ENCODE assay signal across 13 cellular contexts in the genomic region with DNA sequence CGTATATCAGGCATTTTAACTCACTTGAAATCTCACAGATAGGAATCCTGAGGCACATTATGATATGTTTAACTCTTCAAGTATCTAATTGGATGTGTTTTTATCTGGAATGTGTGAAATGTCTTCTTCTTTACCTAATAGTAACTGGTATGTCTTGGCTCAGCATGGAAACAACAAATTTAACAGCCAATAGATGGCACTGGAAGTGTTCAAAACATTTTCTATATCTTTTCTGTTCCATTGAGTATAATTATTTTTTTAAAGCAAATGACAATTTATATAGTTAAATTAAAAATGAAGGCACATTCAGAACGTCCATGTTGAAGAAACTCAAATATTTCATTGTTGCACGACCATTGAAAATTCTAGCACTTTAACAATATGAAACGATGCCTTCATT.
DNase-seq lines count a peak whose midpoint lies in the region; ATAC-seq, FAIRE-seq and TF ChIP-seq lines count a peak whose summit lies in the region.
"Had no signal": no experiment of that assay in that cellular context is flagged by ENCODE, and none has a peak within 500 bp of the region (broad histone marks: within the 10 kb centered on the region; RNA-seq: fewer than 3 reads in every experiment).

No MANE protein-coding gene starts in this region.

- H3K56ac ChIP-seq in IMR-90 (ENCODE audit: extremely low read depth, insufficient read depth, low read length) = no peak overlapping the region

- H3K4me1 Mint-ChIP-seq in stimulated activated naive CD8-positive, alpha-beta T cell treated with anti-CD3 and anti-CD28 coated beads, Interleukin-15, amount 100 ng/mL, for 72 hours = no peaks in the 10 kb centered on the region
- H3K4me1 Mint-ChIP-seq: activated CD4-positive, alpha-beta T cell treated with anti-CD3 and anti-CD28 coated beads, Interleukin-2, amount 10 ng/mL, durations not matched to agents 7 days and 5 days; natural killer cell had no signal

- no peak overlapping the region for H4K91ac ChIP-seq in IMR-90 (ENCODE audit: insufficient read depth, low read depth, low read length)

- TF ChIP-seq CTCF in D721Med (IDR thresholded peaks at IDR 0.05; ENCODE audit: insufficient read depth, missing control alignments) (peak; percentile 15), IMR-90 (conservative IDR thresholded peaks at IDR 0.05; ENCODE audit: low read depth, low read length) (peak; percentile 29; the same call in 1 of the 2 replicates), body of pancreas (IDR thresholded peaks at IDR 0.05) (peak in 4 of 7 experiments; percentile 34 to 47 (median 40)), gastrocnemius medialis (IDR thresholded peaks at IDR 0.05 in 4 of 5, conservative IDR thresholded peaks at IDR 0.05 in 1 of 5) (no peak)

- H4K20me1 ChIP-seq in IMR-90 (ENCODE audit: insufficient read depth, low read length) = no peaks in the 10 kb centered on the region

- dilution Hi-C loops in IMR-90 (cut with HindIII; ENCODE audit: low sequenced_read_pairs, unreplicated experiment) = no loop called here

- no peak overlapping the region for H2BK5ac ChIP-seq in IMR-90 (ENCODE audit: low read depth, low read length, poor library complexity, severe bottlenecking)

- DNase-seq in D721Med (ENCODE audit: insufficient read length, low spot score) (no peak), IMR-90 (peak; percentile 2), body of pancreas (no peak), myocyte (ENCODE audit: low read depth) (peak; percentile 25), gastrocnemius medialis (no peak)
- no peak for DNase-seq in stimulated activated naive CD8-positive, alpha-beta T cell treated with anti-CD3 and anti-CD28 coated beads, Interleukin-15, amount 100 ng/mL, for 72 hours
- DNase-seq: activated CD4-positive, alpha-beta T cell treated with anti-CD3 and anti-CD28 coated beads, Interleukin-2, amount 10 ng/mL, durations not matched to agents 7 days and 5 days; effector CD8-positive, alpha-beta T cell; natural killer cell; NCI-H146; stimulated activated naive CD4-positive, alpha-beta T cell treated with Interleukin-2 at 50 U/mL for 16 hours had no signal

- no peak overlapping the region for H3K4ac ChIP-seq in IMR-90 (ENCODE audit: low read depth, low read length)

- no peaks in the 10 kb centered on the region for H3K9me3 Mint-ChIP-seq in stimulated activated naive CD8-positive, alpha-beta T cell treated with anti-CD3 and anti-CD28 coated beads, Interleukin-15, amount 100 ng/mL, for 72 hours
- H3K9me3 Mint-ChIP-seq: activated CD4-positive, alpha-beta T cell treated with anti-CD3 and anti-CD28 coated beads, Interleukin-2, amount 10 ng/mL, durations not matched to agents 7 days and 5 days; activated naive CD4-positive, alpha-beta T cell treated with anti-CD3 and anti-CD28 coated beads, Interleukin-2, amount 50 U/mL, for 72 hours; natural killer cell had no signal

- peak; percentile 30 for TF ChIP-seq RAD21 in IMR-90 (IDR thresholded peaks at IDR 0.05; ENCODE audit: low read length)

- CTCF ChIA-PET in IMR-90 (lab: Yijun Ruan, JAX) = no interaction called here

- POLR2A ChIA-PET in IMR-90 (lab: Charles Lee; ENCODE audit: unreplicated experiment) = no interaction called here

- intact Hi-C loops in IMR-90 (cut with micrococcal nuclease) = loop anchor here (10.0 kb wide), 1 partner anchor 56 kb away; no protein-coding TSS in a partner anchor
- intact Hi-C loops in body of pancreas (cut with DNase I) = no loop called here
- intact Hi-C loops in gastrocnemius medialis (cut with DNase I; ENCODE audit: low total_unique reads) = loop anchor here (2.0 kb wide), 1 partner anchor 378 kb away; no protein-coding TSS in a partner anchor

- no peak overlapping the region for H2AK5ac ChIP-seq in IMR-90 (ENCODE audit: low read depth, low read length)

- no peak overlapping the region for H3K18ac ChIP-seq in IMR-90 (ENCODE audit: low read depth, low read length)

- H3K4me3 ChIP-seq in IMR-90 (ENCODE audit: insufficient read depth, low read depth, low read length) (no peak overlapping the region), body of pancreas (no peak overlapping the region), gastrocnemius medialis (no peak overlapping the region)

- H3K27ac ChIP-seq in IMR-90 (ENCODE audit: insufficient read depth, low read length) = no peak overlapping the region
- H3K27ac ChIP-seq in body of pancreas = no peak overlapping the region
- H3K27ac ChIP-seq in gastrocnemius medialis = no peak overlapping the region

- H3K4me3 Mint-ChIP-seq in stimulated activated naive CD8-positive, alpha-beta T cell treated with anti-CD3 and anti-CD28 coated beads, Interleukin-15, amount 100 ng/mL, for 72 hours = no peak overlapping the region
- H3K4me3 Mint-ChIP-seq: activated CD4-positive, alpha-beta T cell treated with anti-CD3 and anti-CD28 coated beads, Interleukin-2, amount 10 ng/mL, durations not matched to agents 7 days and 5 days; natural killer cell had no signal

- H4K8ac ChIP-seq in IMR-90 (ENCODE audit: low read depth in 2 of 2, low read length in 2 of 2) = no peak overlapping the region

- H2BK20ac ChIP-seq in IMR-90 (ENCODE audit: low read depth, low read length) = no peak overlapping the region

- BruUV-seq in IMR-90 (replicated peaks; lab: Mats Ljungman, UMichigan) = no TSS peak

- no peaks in the 10 kb centered on the region for H3K27me3 ChIP-seq in IMR-90 (ENCODE audit: control insufficient read depth, insufficient read depth, low read length)
- H3K27me3 ChIP-seq in body of pancreas = no peaks in the 10 kb centered on the region
- H3K27me3 ChIP-seq in gastrocnemius medialis = no peaks in the 10 kb centered on the region

- H2AK9ac ChIP-seq in IMR-90 (replicated peaks; ENCODE audit: low read depth, low read length, poor library complexity) = no peak overlapping the region

- H2AFZ ChIP-seq in IMR-90 (replicated peaks; ENCODE audit: low read length, poor library complexity) = no peak overlapping the region

- H3K9ac ChIP-seq in IMR-90 (ENCODE audit: low read depth, low read length) = no peak overlapping the region

- H3K23ac ChIP-seq in IMR-90 (ENCODE audit: low read depth, low read length) = no peak overlapping the region

- H3K14ac ChIP-seq in IMR-90 (replicated peaks; ENCODE audit: low read depth, low read length) = no peak overlapping the region

- H3K36me3 ChIP-seq in IMR-90 (ENCODE audit: control insufficient read depth, insufficient read depth, low read length) = no peaks in the 10 kb centered on the region
- H3K36me3 ChIP-seq in body of pancreas (replicated peaks in 1 of 2; ENCODE audit: insufficient read depth in 1 of 2, low read depth in 2 of 2) = no peaks in the 10 kb centered on the region
- no peaks in the 10 kb centered on the region for H3K36me3 ChIP-seq in gastrocnemius medialis

- H2BK120ac ChIP-seq in IMR-90 (ENCODE audit: low read depth, low read length) = no peak overlapping the region

- no peak overlapping the region for H4K5ac ChIP-seq in IMR-90 (ENCODE audit: low read depth, low read length)

- H3K27me3 Mint-ChIP-seq in stimulated activated naive CD8-positive, alpha-beta T cell treated with anti-CD3 and anti-CD28 coated beads, Interleukin-15, amount 100 ng/mL, for 72 hours = no peaks in the 10 kb centered on the region
- H3K27me3 Mint-ChIP-seq: activated CD4-positive, alpha-beta T cell treated with anti-CD3 and anti-CD28 coated beads, Interleukin-2, amount 10 ng/mL, durations not matched to agents 7 days and 5 days had no signal

- H3K27ac Mint-ChIP-seq in stimulated activated naive CD8-positive, alpha-beta T cell treated with anti-CD3 and anti-CD28 coated beads, Interleukin-15, amount 100 ng/mL, for 72 hours = no peak overlapping the region
- H3K27ac Mint-ChIP-seq: activated CD4-positive, alpha-beta T cell treated with anti-CD3 and anti-CD28 coated beads, Interleukin-2, amount 10 ng/mL, durations not matched to agents 7 days and 5 days; activated naive CD4-positive, alpha-beta T cell treated with anti-CD3 and anti-CD28 coated beads, Interleukin-2, amount 50 U/mL, for 72 hours; natural killer cell had no signal

- H3K9me3 ChIP-seq in IMR-90 (ENCODE audit: control insufficient read depth, insufficient read depth, low read length) = no peaks in the 10 kb centered on the region
- no peaks in the 10 kb centered on the region for H3K9me3 ChIP-seq in body of pancreas
- H3K9me3 ChIP-seq in gastrocnemius medialis = no peaks in the 10 kb centered on the region

- no peak for ATAC-seq in IMR-90 (ENCODE audit: low read depth)
- no peak for ATAC-seq in body of pancreas
- no peak for ATAC-seq in gastrocnemius medialis
- ATAC-seq in GM18517 (IDR thresholded peaks at IDR 0.05; ENCODE audit: unreplicated experiment) = no peak
- no peak for ATAC-seq in stimulated activated naive CD8-positive, alpha-beta T cell treated with anti-CD3 and anti-CD28 coated beads, Interleukin-15, amount 100 ng/mL, for 72 hours
- ATAC-seq: activated naive CD4-positive, alpha-beta T cell treated with anti-CD3 and anti-CD28 coated beads, Interleukin-2, amount 50 U/mL, for 72 hours; natural killer cell had no signal

- in situ Hi-C loops in IMR-90 (cut with MboI; ENCODE audit: low sequenced_read_pairs) = no loop called here
- in situ Hi-C loops in gastrocnemius medialis (cut with MboI; ENCODE audit: low sequenced_read_pairs in 4 of 4) = loop anchor here in 1 of 4 donors (25.0 kb wide), 1 partner anchor 356 kb away; no protein-coding TSS in a partner anchor

- no peak overlapping the region for H2BK15ac ChIP-seq in IMR-90 (ENCODE audit: low read depth, low read length)

- no peak for FAIRE-seq in D721Med (lab: Jason Lieb, UNC)

- no peak overlapping the region for H3K4me2 ChIP-seq in IMR-90 (ENCODE audit: low read depth, low read length)

- no CpG with 5 or more reads among the region's 4 CpGs for WGBS in IMR-90 (ENCODE audit: extremely low coverage in 2 of 2, insufficient read length in 1 of 2), 2 experiments
- 16 to 19% methylated on average over 4 of the region's 4 CpGs for WGBS in body of pancreas, 2 donors

- TF ChIP-seq POLR2A in IMR-90 (IDR thresholded peaks at IDR 0.05; ENCODE audit: low read depth, low read length) (no peak), body of pancreas (IDR thresholded peaks at IDR 0.05) (no peak), gastrocnemius medialis (IDR thresholded peaks at IDR 0.05) (no peak)

- H3K9me1 ChIP-seq in IMR-90 (ENCODE audit: insufficient read depth, low read length) = no peaks in the 10 kb centered on the region

- no peaks in the 10 kb centered on the region for H3K79me1 ChIP-seq in IMR-90 (ENCODE audit: low read depth in 1 of 2, low read length in 2 of 2)

- H3K4me1 ChIP-seq in IMR-90 (ENCODE audit: control insufficient read depth, insufficient read depth, low read length) = no peaks in the 10 kb centered on the region
- peaks cover 4% of the 10 kb centered on the region for H3K4me1 ChIP-seq in body of pancreas
- H3K4me1 ChIP-seq in gastrocnemius medialis = no peaks in the 10 kb centered on the region

TF ChIP-seq in IMR-90, 13 proteins besides CTCF, POLR2A, EP300 and RAD21:
- TF ChIP-seq SMC3 (IDR thresholded peaks at IDR 0.05; ENCODE audit: low read depth, low read length) (peak; percentile 5; the same call in 1 of the 2 replicates), CEBPB (IDR thresholded peaks at IDR 0.05; ENCODE audit: low read depth, low read length) (no peak), BHLHE40 (IDR thresholded peaks at IDR 0.05; ENCODE audit: low read depth, low read length) (no peak)

Comparison
In these comparisons a context has a peak if more than half of its experiments do, and no peak if none do; other contexts are left out.
1. DNase-seq: peak in IMR-90 (single experiment) and myocyte (single experiment); none in D721Med (single experiment), body of pancreas (0 of 4), gastrocnemius medialis (0 of 2) and stimulated activated naive CD8-positive, alpha-beta T cell treated with anti-CD3 and anti-CD28 coated beads, Interleukin-15, amount 100 ng/mL, for 72 hours (0 of 2).
2. CTCF ChIP-seq: peak in D721Med (single experiment), IMR-90 (single experiment) and body of pancreas (4 of 7); none in gastrocnemius medialis (0 of 5).